In the genomic region with DNA sequence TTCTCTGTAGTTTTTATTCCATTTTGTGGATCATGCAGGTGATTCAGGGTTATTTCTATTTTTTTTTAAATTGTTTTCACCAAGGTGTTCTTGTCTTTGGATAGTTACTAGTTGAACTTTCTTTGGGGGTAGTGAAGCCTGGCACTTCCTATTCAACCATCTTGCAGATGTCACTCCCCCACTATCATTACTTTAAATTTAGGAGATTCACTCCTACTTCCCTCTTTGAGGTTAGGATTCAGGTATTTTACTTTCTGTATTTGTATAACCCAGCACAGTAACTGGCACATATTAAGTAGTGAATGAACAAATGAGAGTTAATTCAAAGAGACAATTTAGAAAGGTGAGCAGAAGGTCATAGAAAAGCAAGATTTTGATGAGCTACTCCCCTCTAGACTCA, we compare ENCODE assay signal across 7 cellular contexts.
"Had no signal": no experiment of that assay in that cellular context is flagged by ENCODE, and none has a peak within 500 bp of the region (broad histone marks: within the 10 kb centered on the region; RNA-seq: fewer than 3 reads in every experiment).

No MANE protein-coding gene starts in this region.

- H3K27ac ChIP-seq: HL-60 had no signal

- ATAC-seq: HepG2, K562 had no signal

- DNase-seq: IMR-90, KBM-7, KG1 had no signal

- H3K4me3 Mint-ChIP-seq: IgD-negative memory B cell had no signal

- H3K36me3 Mint-ChIP-seq: IgD-negative memory B cell had no signal

- H3K4me3 ChIP-seq: K562 had no signal

- H3K27ac Mint-ChIP-seq: IgD-negative memory B cell had no signal
